In the genomic region with DNA sequence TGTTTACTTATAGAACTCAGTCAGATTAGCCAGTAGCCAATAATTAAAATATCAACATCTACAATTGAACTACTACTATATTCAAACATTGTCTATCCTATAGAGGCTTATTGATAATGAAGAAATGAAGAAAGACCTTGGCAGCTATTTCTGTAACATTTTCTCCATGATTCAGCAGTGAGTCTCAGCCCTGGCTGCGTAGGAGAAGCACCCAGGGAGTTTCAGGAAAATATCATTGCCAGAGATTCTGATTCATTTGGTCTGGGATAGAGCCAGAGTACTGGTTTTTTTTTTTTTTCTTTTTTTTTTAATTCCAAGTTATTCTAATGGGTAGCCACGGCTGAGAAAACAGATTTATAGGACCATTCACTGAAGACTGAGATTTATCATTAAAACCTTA, we compare ENCODE assay signal across 12 cellular contexts.
DNase-seq lines count a peak whose midpoint lies in the region; ATAC-seq and TF ChIP-seq lines count a peak whose summit lies in the region.
"Had no signal": no experiment of that assay in that cellular context is flagged by ENCODE, and none has a peak within 500 bp of the region (broad histone marks: within the 10 kb centered on the region; RNA-seq: fewer than 3 reads in every experiment).

No MANE protein-coding gene starts in this region.

- no peak for ATAC-seq in GM23338

- TF ChIP-seq CTCF in AG09309 (IDR thresholded peaks at IDR 0.05; ENCODE audit: control insufficient read depth, insufficient read depth, low read depth, low read length, missing control alignments), result no peak
- TF ChIP-seq CTCF in OCI-LY3 (IDR thresholded peaks at IDR 0.05; ENCODE audit: low read depth, low read length), result no peak
- no peak for TF ChIP-seq CTCF in epithelial cell of esophagus (IDR thresholded peaks at IDR 0.05; ENCODE audit: insufficient read depth, low read depth, low read length, missing control alignments)
- no peak for TF ChIP-seq CTCF in GM23338 (conservative IDR thresholded peaks at IDR 0.05; ENCODE audit: low read depth in 2 of 2)
- TF ChIP-seq CTCF in glutamatergic neuron (IDR thresholded peaks at IDR 0.05; ENCODE audit: partially characterized antibody, unreplicated experiment), result no peak

- peaks cover 32% of the 10 kb centered on the region for H3K9me3 ChIP-seq in OCI-LY3 (ENCODE audit: insufficient read depth, low read length)

- H3K4me1 Mint-ChIP-seq in GM23338 (peaks cover 6% of the 10 kb centered on the region; the same call in 2 of the 3 replicates), glutamatergic neuron (ENCODE audit: low read depth, unreplicated experiment) (peaks cover 5% of the 10 kb centered on the region)

- H3K27ac Mint-ChIP-seq in GM23338 (no peak overlapping the region), glutamatergic neuron (ENCODE audit: unreplicated experiment) (no peak overlapping the region)

- peak overlapping the region; percentile 69 for H3K9ac ChIP-seq in OCI-LY3 (ENCODE audit: low read length)

- H3K9me2 ChIP-seq in GM23338 (ENCODE audit: insufficient read depth), result no peaks in the 10 kb centered on the region

- H3K9me3 Mint-ChIP-seq in GM23338 (no peaks in the 10 kb centered on the region; the same call in 2 of the 3 replicates), glutamatergic neuron (ENCODE audit: unreplicated experiment) (peaks cover 3% of the 10 kb centered on the region)

- H3K4me3 ChIP-seq in AG09309 (ENCODE audit: control insufficient read depth, low read depth, low read length) (no peak overlapping the region), OCI-LY3 (ENCODE audit: low read length) (no peak overlapping the region), epithelial cell of esophagus (ENCODE audit: low read length) (no peak overlapping the region), GM23338 (no peak overlapping the region)
- H3K4me3 ChIP-seq: spleen had no signal

- peak overlapping the region; percentile 89 for H3K27ac ChIP-seq in OCI-LY3 (ENCODE audit: low read length)
- no peak overlapping the region for H3K27ac ChIP-seq in GM23338 (ENCODE audit: low read depth)
- H3K27ac ChIP-seq: spleen had no signal

- H3K27me3 Mint-ChIP-seq in GM23338 (ENCODE audit: insufficient read depth, low read depth, poor library complexity), result peaks cover 2% of the 10 kb centered on the region
- H3K27me3 Mint-ChIP-seq in glutamatergic neuron (ENCODE audit: unreplicated experiment), result no peaks in the 10 kb centered on the region

- H3K79me2 ChIP-seq in OCI-LY3 (ENCODE audit: low read length), result no peaks in the 10 kb centered on the region
- no peaks in the 10 kb centered on the region for H3K79me2 ChIP-seq in GM23338 (replicated peaks; ENCODE audit: insufficient read depth)

- peak overlapping the region; percentile 73; the same call in 1 of the 2 replicates for H3K4me2 ChIP-seq in OCI-LY3 (ENCODE audit: low read length)
- H3K4me2 ChIP-seq in GM23338, result no peak overlapping the region

- H3K36me3 ChIP-seq in OCI-LY3 (replicated peaks; ENCODE audit: low read depth, low read length) (peaks cover 51% of the 10 kb centered on the region), GM23338 (ENCODE audit: insufficient read depth) (no peaks in the 10 kb centered on the region)
- H3K36me3 ChIP-seq: spleen had no signal

- H2AFZ ChIP-seq in OCI-LY3 (ENCODE audit: low read depth, low read length) (no peak overlapping the region), GM23338 (no peak overlapping the region)

- DNase-seq in AG09309 (ENCODE audit: low read depth) (peak; percentile 69), epithelial cell of esophagus (ENCODE audit: low read depth) (peak; percentile 75), non-pigmented ciliary epithelial cell (ENCODE audit: low read depth) (peak; percentile 41), GM23338 (ENCODE audit: low spot score) (no peak), glutamatergic neuron (no peak), mesenteric fat pad (ENCODE audit: low spot score) (no peak), KG1 (lab: John Stamatoyannopoulos, UW) (no peak)
- DNase-seq: activated CD4-positive, alpha-beta T cell treated with anti-CD3 and anti-CD28 coated beads for 48 hours; NCI-H2081; SHP77; spleen had no signal

- H3K4me1 ChIP-seq in OCI-LY3 (ENCODE audit: low read length), result peaks cover 53% of the 10 kb centered on the region
- no peaks in the 10 kb centered on the region for H3K4me1 ChIP-seq in GM23338 (ENCODE audit: insufficient read depth)

- no peaks in the 10 kb centered on the region for H4K20me1 ChIP-seq in OCI-LY3 (ENCODE audit: insufficient read depth, low read length)
- no peaks in the 10 kb centered on the region for H4K20me1 ChIP-seq in GM23338 (replicated peaks; ENCODE audit: insufficient read depth)

- no peaks in the 10 kb centered on the region for H3K36me3 Mint-ChIP-seq in GM23338 (ENCODE audit: low read depth)
- peaks cover 17% of the 10 kb centered on the region for H3K36me3 Mint-ChIP-seq in glutamatergic neuron (ENCODE audit: unreplicated experiment)

- no peaks in the 10 kb centered on the region for H3K27me3 ChIP-seq in OCI-LY3 (ENCODE audit: low read depth, low read length)
- no peaks in the 10 kb centered on the region for H3K27me3 ChIP-seq in GM23338 (ENCODE audit: insufficient read depth)
- H3K27me3 ChIP-seq: spleen had no signal

- H3K4me3 Mint-ChIP-seq in GM23338 (no peak overlapping the region), glutamatergic neuron (ENCODE audit: unreplicated experiment) (no peak overlapping the region)

- no peaks in the 10 kb centered on the region for H3F3A ChIP-seq in GM23338 (replicated peaks; ENCODE audit: low read depth)

TF ChIP-seq in GM23338, 12 proteins besides CTCF, POLR2A, EP300 and RAD21:
- TF ChIP-seq STAT1 (IDR thresholded peaks at IDR 0.05; ENCODE audit: unreplicated experiment), result no peak
- TF ChIP-seq CREB1 (CRISPR knock-in tag; IDR thresholded peaks at IDR 0.05; ENCODE audit: low read depth), result no peak
- no peak for TF ChIP-seq ZNF331 (CRISPR knock-in tag; IDR thresholded peaks at IDR 0.05; ENCODE audit: low read depth)
- TF ChIP-seq REST (IDR thresholded peaks at IDR 0.05; ENCODE audit: unreplicated experiment), result no peak
- TF ChIP-seq NANOG (IDR thresholded peaks at IDR 0.05; ENCODE audit: borderline replicate concordance), result no peak
- no peak for TF ChIP-seq EZH2 (IDR thresholded peaks at IDR 0.05; ENCODE audit: low read depth, unreplicated experiment)
- TF ChIP-seq EZH2phosphoT487 (IDR thresholded peaks at IDR 0.05; ENCODE audit: unreplicated experiment), result no peak
TF ChIP-seq in GM23338: peak in this region for 0.

Comparison
In these comparisons a context has a peak if more than half of its experiments do, and no peak if none do; other contexts are left out.
1. DNase-seq: peak in AG09309 (single experiment), epithelial cell of esophagus (single experiment) and non-pigmented ciliary epithelial cell (single experiment); none in GM23338 (single experiment), glutamatergic neuron (single experiment), mesenteric fat pad (single experiment) and KG1 (single experiment).